ENCODE assay signal across 30 cellular contexts in the genomic region with DNA sequence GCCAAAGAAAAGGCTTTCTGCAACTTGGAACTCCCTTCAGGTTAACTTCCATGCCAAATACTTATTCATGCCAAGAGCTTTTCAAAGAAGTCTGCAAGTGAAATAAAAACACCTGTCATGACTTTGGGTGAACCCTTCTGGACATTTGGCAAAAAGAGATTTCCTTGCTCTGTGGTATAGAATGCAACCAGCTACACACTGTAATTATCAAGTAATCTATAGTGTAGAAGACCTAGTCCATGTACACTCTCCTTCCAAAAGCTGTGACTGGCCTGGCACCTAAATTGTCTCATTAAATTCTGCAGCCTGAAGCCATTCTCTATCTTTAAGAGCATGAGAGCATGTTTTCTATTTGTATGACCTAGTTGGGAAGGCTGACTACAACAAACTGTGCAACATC.
"Had no signal": no experiment of that assay in that cellular context is flagged by ENCODE, and none has a peak within 500 bp of the region (broad histone marks: within the 10 kb centered on the region; RNA-seq: fewer than 3 reads in every experiment).

No MANE protein-coding gene starts in this region.

- H3K4me3 Mint-ChIP-seq: naive thymus-derived CD4-positive, alpha-beta T cell; natural killer cell; nephron progenitor cell; neural crest cell; stimulated activated effector memory CD8-positive, alpha-beta T cell treated with anti-CD3 and anti-CD28 coated beads, Interleukin-12 subunit alpha, Interleukin-12 subunit beta, amount 100 ng/mL, for 72 hours; stimulated activated naive B cell treated with anti-CD40 and anti-IgM and Interleukin-4, amounts not matched to agents 10 μg/mL and 1 μg/mL and 100 μg/mL, for 72 hours; stimulated activated naive CD8-positive, alpha-beta T cell treated with anti-CD3 and anti-CD28 coated beads, Interleukin-15, Interleukin-2, amounts not matched to agents 100 ng/mL and 50 ng/mL, for 24 hours had no signal

- H3K4me1 Mint-ChIP-seq: naive thymus-derived CD4-positive, alpha-beta T cell; natural killer cell; neural crest cell; stimulated activated effector memory CD8-positive, alpha-beta T cell treated with anti-CD3 and anti-CD28 coated beads, Interleukin-12 subunit alpha, Interleukin-12 subunit beta, amount 100 ng/mL, for 72 hours; stimulated activated naive B cell treated with anti-CD40 and anti-IgM and Interleukin-4, amounts not matched to agents 10 μg/mL and 1 μg/mL and 100 μg/mL, for 72 hours had no signal

- ATAC-seq: naive thymus-derived CD4-positive, alpha-beta T cell; natural killer cell; pancreas; psoas muscle; right cardiac atrium; right lobe of liver; stimulated activated effector memory CD8-positive, alpha-beta T cell treated with anti-CD3 and anti-CD28 coated beads, Interleukin-12 subunit alpha, Interleukin-12 subunit beta, amount 100 ng/mL, for 72 hours; stimulated activated naive B cell treated with anti-CD40 and anti-IgM and Interleukin-4, amounts not matched to agents 10 μg/mL and 1 μg/mL and 100 μg/mL, for 72 hours had no signal

- H3K27ac ChIP-seq: neutrophil, pancreas, psoas muscle, right lobe of liver, skin epidermis, spleen, stomach, thoracic aorta, thyroid gland, tibial nerve, upper lobe of left lung, vagina had no signal

- H3K9me3 Mint-ChIP-seq: nephron progenitor cell, neural crest cell had no signal

- H3K27ac Mint-ChIP-seq: naive thymus-derived CD4-positive, alpha-beta T cell; natural killer cell; nephron progenitor cell; progenitor cell of endocrine pancreas; stimulated activated effector memory CD8-positive, alpha-beta T cell treated with anti-CD3 and anti-CD28 coated beads, Interleukin-12 subunit alpha, Interleukin-12 subunit beta, amount 100 ng/mL, for 72 hours; stimulated activated naive B cell treated with anti-CD40 and anti-IgM and Interleukin-4, amounts not matched to agents 10 μg/mL and 1 μg/mL and 100 μg/mL, for 72 hours; stimulated activated naive CD8-positive, alpha-beta T cell treated with anti-CD3 and anti-CD28 coated beads, Interleukin-15, Interleukin-2, amounts not matched to agents 100 ng/mL and 50 ng/mL, for 24 hours had no signal

- H3K27me3 Mint-ChIP-seq: naive thymus-derived CD4-positive, alpha-beta T cell; progenitor cell of endocrine pancreas; stimulated activated naive B cell treated with anti-CD40 and anti-IgM and Interleukin-4, amounts not matched to agents 10 μg/mL and 1 μg/mL and 100 μg/mL, for 72 hours; stimulated activated naive CD8-positive, alpha-beta T cell treated with anti-CD3 and anti-CD28 coated beads, Interleukin-15, Interleukin-2, amounts not matched to agents 100 ng/mL and 50 ng/mL, for 24 hours had no signal

- H3K36me3 Mint-ChIP-seq: naive thymus-derived CD4-positive, alpha-beta T cell; natural killer cell; stimulated activated effector memory CD8-positive, alpha-beta T cell treated with anti-CD3 and anti-CD28 coated beads, Interleukin-12 subunit alpha, Interleukin-12 subunit beta, amount 100 ng/mL, for 72 hours; stimulated activated naive B cell treated with anti-CD40 and anti-IgM and Interleukin-4, amounts not matched to agents 10 μg/mL and 1 μg/mL and 100 μg/mL, for 72 hours had no signal

- H3K4me3 ChIP-seq: pancreas, psoas muscle, right lobe of liver, skin epidermis, smooth muscle cell, spleen, stomach, thoracic aorta, thyroid gland, tibial nerve, upper lobe of left lung, vagina had no signal

- DNase-seq: naive thymus-derived CD4-positive, alpha-beta T cell; natural killer cell; nephron progenitor cell; nucleus accumbens; pancreas; posterior cingulate gyrus; psoas muscle; right cardiac atrium; right lobe of liver; spleen; stimulated activated CD4-positive, alpha-beta T cell treated with anti-CD3 and anti-CD28 coated beads, Interleukin-12 subunit alpha, Interleukin-12 subunit beta, amount 100 ng/mL, for 4 hours; stimulated activated CD4-positive, alpha-beta T cell treated with anti-CD3 and anti-CD28 coated beads, Interleukin-2, amount 100 ng/mL, for 24 hours; stimulated activated CD4-positive, alpha-beta T cell treated with anti-CD3 and anti-CD28 coated beads, Interleukin-2, amount 100 ng/mL, for 48 hours; stimulated activated CD4-positive, alpha-beta T cell treated with anti-CD3 and anti-CD28 coated beads, Interleukin-4, amount 100 ng/mL, for 24 hours; stimulated activated naive B cell treated with anti-CD40 and anti-IgM and Interleukin-4, amounts not matched to agents 10 μg/mL and 1 μg/mL and 100 μg/mL, for 72 hours; stimulated activated naive CD4-positive, alpha-beta T cell treated with Interleukin-2 at 50 U/mL for 16 hours; stomach; thyroid gland; trophoblast cell; upper lobe of left lung had no signal
